8 cellular contexts compared by ENCODE assay signal in the genomic region with DNA sequence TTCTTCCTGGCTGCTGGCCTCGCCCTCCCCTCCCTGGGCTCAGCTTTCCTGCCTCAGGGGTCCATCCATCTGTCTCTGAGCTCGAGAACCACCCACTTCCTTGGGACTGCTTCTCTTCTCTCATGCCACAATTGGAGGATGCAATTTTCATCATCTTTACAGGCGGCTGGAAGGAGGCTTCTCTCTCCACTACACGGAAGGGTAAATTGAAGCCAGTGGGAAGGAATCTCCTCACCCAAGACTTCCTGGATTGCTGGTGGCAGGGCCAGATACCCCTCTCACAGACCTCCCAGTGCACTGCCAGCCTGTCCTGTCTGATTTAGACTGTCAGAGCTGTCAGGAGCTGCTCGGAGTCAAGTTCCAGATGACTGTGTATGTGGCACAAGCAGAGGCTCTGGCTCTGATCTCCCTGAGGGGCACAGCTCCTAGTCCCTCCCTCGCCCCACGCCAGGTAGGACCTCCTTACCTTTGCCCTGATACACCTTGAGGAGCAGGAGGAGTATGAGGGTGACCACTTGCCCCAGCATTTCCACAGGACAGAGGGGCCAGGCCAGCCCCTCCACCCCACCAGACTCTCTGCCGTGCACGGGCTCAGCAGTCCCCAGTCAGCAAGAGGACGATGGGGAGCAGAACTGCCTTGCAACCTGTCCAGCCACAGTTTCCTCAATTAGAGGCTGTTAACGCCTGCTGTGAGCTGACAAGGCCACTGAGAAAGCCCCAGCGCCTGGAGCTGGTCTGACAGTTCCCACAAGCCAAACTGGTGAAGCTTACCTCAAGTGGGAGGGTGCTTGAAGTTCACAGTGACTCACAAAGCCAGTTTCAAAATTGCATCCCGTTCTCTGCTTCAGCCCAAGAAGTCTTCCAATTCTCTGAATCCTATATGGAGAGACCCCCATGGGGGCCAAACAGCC. TPM values are rescaled to one million over a fixed set of nuclear protein-coding genes. Genes with fewer than 3 reads are reported as not detected.
DNase-seq lines count a peak whose midpoint lies in the region; ATAC-seq and TF ChIP-seq lines count a peak whose summit lies in the region.

Gene CD244 (minus strand): TSS at position 737 of the 911 bp plus-strand sequence. CDS start 210 bp downstream, at position 527.

- CTCF ChIA-PET in HEK293T (lab: Yijun Ruan, JAX), result no interaction called here

- peak; percentile 85 for DNase-seq in UCSD-AML1 (lab: John Stamatoyannopoulos, UW; ENCODE audit: unreplicated experiment)
- peak; percentile 53 for DNase-seq in stimulated activated CD4-positive, alpha-beta T cell treated with anti-CD3 and anti-CD28 coated beads, Interleukin-1b, Interleukin-23, amount 100 ng/mL, for 48 hours
- DNase-seq in putamen (ENCODE audit: low spot score), result no peak
- DNase-seq in HEK293T (ENCODE audit: extremely low spot score), result no peak
- no peak for DNase-seq in NCI-H1436 (lab: John Stamatoyannopoulos, UW)

- peak; percentile 81 for ATAC-seq in GM18909 (IDR thresholded peaks at IDR 0.05; ENCODE audit: poor library complexity, unreplicated experiment)
- ATAC-seq in HG03064 (IDR thresholded peaks at IDR 0.05; ENCODE audit: low read depth, unreplicated experiment), result peak; percentile 78
- ATAC-seq in esophagus mucosa, result peak; percentile 90

- POLR2A ChIA-PET in HEK293T (lab: Yijun Ruan, JAX), result no interaction called here

TF ChIP-seq in HEK293T, 16 proteins besides CTCF, POLR2A, EP300 and RAD21:
- TF ChIP-seq FOXM1 (IDR thresholded peaks at IDR 0.05; ENCODE audit: borderline replicate concordance), result no peak
- TF ChIP-seq ZNF384 (IDR thresholded peaks at IDR 0.05), result no peak
- TF ChIP-seq LEF1 (IDR thresholded peaks at IDR 0.05; ENCODE audit: borderline replicate concordance), result no peak
- no peak for TF ChIP-seq FOXK2 (IDR thresholded peaks at IDR 0.05)
- TF ChIP-seq PKNOX1 (IDR thresholded peaks at IDR 0.05), result no peak
- no peak for TF ChIP-seq ELF4 (IDR thresholded peaks at IDR 0.05)
- no peak for TF ChIP-seq TARDBP (IDR thresholded peaks at IDR 0.05)
- no peak for TF ChIP-seq CTBP1 (IDR thresholded peaks at IDR 0.05; ENCODE audit: borderline replicate concordance)
- no peak for TF ChIP-seq L3MBTL2 (conservative IDR thresholded peaks at IDR 0.05)
- TF ChIP-seq ARNT (IDR thresholded peaks at IDR 0.05), result no peak
- TF ChIP-seq FOXA1 (IDR thresholded peaks at IDR 0.05), result no peak
- no peak for TF ChIP-seq BHLHE40 (IDR thresholded peaks at IDR 0.05; ENCODE audit: borderline replicate concordance)
- TF ChIP-seq HDGF (IDR thresholded peaks at IDR 0.05; ENCODE audit: borderline replicate concordance), result no peak
- no peak for TF ChIP-seq NFRKB (IDR thresholded peaks at IDR 0.05)

RNA-seq across cellular contexts. Expression of gene CD244, which starts in this region (rescaled TPM):
- 0.56 TPM for total RNA-seq in esophagus mucosa

Comparison
In these comparisons a context has a peak if more than half of its experiments do, and no peak if none do; other contexts are left out.
1. Peak in ATAC-seq in esophagus mucosa; RNA of the gene not detected or under 1 TPM.
2. DNase-seq: peak in UCSD-AML1 (single experiment) and stimulated activated CD4-positive, alpha-beta T cell treated with anti-CD3 and anti-CD28 coated beads, Interleukin-1b, Interleukin-23, amount 100 ng/mL, for 48 hours (single experiment); none in putamen (single experiment), HEK293T (single experiment) and NCI-H1436 (single experiment).
3. Peak in every context shown above with its lines, with median percentiles within 50 percentile points of each other: ATAC-seq.